1 cellular context compared by ENCODE assay signal in the genomic region with DNA sequence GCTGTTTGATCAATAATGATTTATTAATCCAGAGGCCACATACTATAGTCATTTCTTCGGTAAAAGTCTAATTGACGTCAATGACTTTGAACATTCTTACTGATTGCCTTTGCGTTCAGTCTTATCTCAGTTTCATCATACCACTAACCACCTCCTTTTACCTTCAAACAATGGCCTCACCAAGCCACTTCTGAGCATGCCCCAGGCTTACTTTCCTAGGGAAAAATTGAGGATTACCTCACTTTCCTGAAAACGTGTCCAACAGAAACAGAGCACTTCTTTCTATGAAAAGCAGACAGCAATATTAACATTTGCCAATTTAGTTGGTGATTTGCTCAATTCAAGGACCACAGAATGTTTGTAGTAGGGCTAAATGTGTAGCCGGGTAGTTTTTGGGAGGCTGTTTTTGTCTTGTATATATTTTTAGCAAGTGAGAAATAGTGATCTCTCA.
TF ChIP-seq lines count a peak whose summit lies in the region.

No MANE protein-coding gene starts in this region.

TF ChIP-seq in WTC11, 78 proteins besides CTCF, POLR2A, EP300 and RAD21 (continued from another document):
- TF ChIP-seq, protein P1, sequence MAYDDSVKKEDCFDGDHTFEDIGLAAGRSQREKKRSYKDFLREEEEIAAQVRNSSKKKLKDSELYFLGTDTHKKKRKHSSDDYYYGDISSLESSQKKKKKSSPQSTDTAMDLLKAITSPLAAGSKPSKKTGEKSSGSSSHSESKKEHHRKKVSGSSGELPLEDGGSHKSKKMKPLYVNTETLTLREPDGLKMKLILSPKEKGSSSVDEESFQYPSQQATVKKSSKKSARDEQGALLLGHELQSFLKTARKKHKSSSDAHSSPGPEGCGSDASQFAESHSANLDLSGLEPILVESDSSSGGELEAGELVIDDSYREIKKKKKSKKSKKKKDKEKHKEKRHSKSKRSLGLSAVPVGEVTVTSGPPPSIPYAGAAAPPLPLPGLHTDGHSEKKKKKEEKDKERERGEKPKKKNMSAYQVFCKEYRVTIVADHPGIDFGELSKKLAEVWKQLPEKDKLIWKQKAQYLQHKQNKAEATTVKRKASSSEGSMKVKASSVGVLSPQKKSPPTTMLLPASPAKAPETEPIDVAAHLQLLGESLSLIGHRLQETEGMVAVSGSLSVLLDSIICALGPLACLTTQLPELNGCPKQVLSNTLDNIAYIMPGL (CRISPR knock-in tag; IDR thresholded peaks at IDR 0.05), result no peak
- TF ChIP-seq FOXP1 (CRISPR knock-in tag; IDR thresholded peaks at IDR 0.05; ENCODE audit: borderline replicate concordance) (no peak), CREB1 (CRISPR knock-in tag; IDR thresholded peaks at IDR 0.05) (no peak)
- TF ChIP-seq, protein P2, sequence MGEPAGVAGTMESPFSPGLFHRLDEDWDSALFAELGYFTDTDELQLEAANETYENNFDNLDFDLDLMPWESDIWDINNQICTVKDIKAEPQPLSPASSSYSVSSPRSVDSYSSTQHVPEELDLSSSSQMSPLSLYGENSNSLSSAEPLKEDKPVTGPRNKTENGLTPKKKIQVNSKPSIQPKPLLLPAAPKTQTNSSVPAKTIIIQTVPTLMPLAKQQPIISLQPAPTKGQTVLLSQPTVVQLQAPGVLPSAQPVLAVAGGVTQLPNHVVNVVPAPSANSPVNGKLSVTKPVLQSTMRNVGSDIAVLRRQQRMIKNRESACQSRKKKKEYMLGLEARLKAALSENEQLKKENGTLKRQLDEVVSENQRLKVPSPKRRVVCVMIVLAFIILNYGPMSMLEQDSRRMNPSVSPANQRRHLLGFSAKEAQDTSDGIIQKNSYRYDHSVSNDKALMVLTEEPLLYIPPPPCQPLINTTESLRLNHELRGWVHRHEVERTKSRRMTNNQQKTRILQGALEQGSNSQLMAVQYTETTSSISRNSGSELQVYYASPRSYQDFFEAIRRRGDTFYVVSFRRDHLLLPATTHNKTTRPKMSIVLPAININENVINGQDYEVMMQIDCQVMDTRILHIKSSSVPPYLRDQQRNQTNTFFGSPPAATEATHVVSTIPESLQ (CRISPR knock-in tag; IDR thresholded peaks at IDR 0.05), result no peak
TF ChIP-seq in WTC11: peak in this region for 0.
